In genomic region chr6:116859264-116859663, GRCh38 we compare ENCODE assay signal across 20 cellular contexts. TPM values are rescaled to one million over a fixed set of nuclear protein-coding genes. Genes with fewer than 3 reads are reported as not detected.
DNase-seq lines count a peak whose midpoint lies in the region; ATAC-seq, FAIRE-seq and TF ChIP-seq lines count a peak whose summit lies in the region.
"Had no signal": no experiment of that assay in that cellular context is flagged by ENCODE, and none has a peak within 500 bp of the region (broad histone marks: within the 10 kb centered on the region; RNA-seq: fewer than 3 reads in every experiment).

No MANE protein-coding gene starts in this region.

- POLR2A ChIA-PET in OCI-LY7 (lab: Charles Lee) = interaction anchor here (0.5 kb wide), 1 partner anchor 36 kb away, joined by 4 read pairs; no protein-coding TSS in a partner anchor
- POLR2A ChIA-PET in GM12878 (lab: Charles Lee) = no interaction called here
- POLR2A ChIA-PET in activated CD4-positive, alpha-beta T cell treated with anti-CD3 and anti-CD28 coated beads, Interleukin-2, amount 10 ng/mL, durations not matched to agents 7 days and 5 days (lab: Charles Lee) = no interaction called here

- H3K27ac ChIP-seq in OCI-LY7 (ENCODE audit: low read depth, low read length, poor library complexity, severe bottlenecking) (no peak overlapping the region), GM12878 (ENCODE audit: control insufficient read depth, insufficient read depth) (no peak overlapping the region)

- FAIRE-seq in G401.6 (lab: Jason Lieb, UNC) (peak; percentile 13), GM12878 (lab: Jason Lieb, UNC) (no peak)
- FAIRE-seq: A204.1, H54, HTR-8/SVneo had no signal

- H3K27me3 Mint-ChIP-seq in activated CD4-positive, alpha-beta T cell treated with anti-CD3 and anti-CD28 coated beads, Interleukin-2, amount 10 ng/mL, durations not matched to agents 7 days and 5 days = no peaks in the 10 kb centered on the region
- H3K27me3 Mint-ChIP-seq: CD8-positive, alpha-beta memory T cell had no signal

- peaks cover 11% of the 10 kb centered on the region for H3K9me3 Mint-ChIP-seq in activated CD4-positive, alpha-beta T cell treated with anti-CD3 and anti-CD28 coated beads, Interleukin-2, amount 10 ng/mL, durations not matched to agents 7 days and 5 days

- ATAC-seq in GM12878 (no peak), HG03432 (IDR thresholded peaks at IDR 0.05; ENCODE audit: unreplicated experiment) (no peak)

- intact Hi-C loops in OCI-LY7 (cut with micrococcal nuclease; ENCODE audit: unreplicated experiment) = no loop called here
- intact Hi-C loops in GM12878 (cut with micrococcal nuclease; ENCODE audit: unreplicated experiment) = no loop called here

- H3K27me3 ChIP-seq in GM12878 (replicated peaks in 1 of 2; ENCODE audit: control insufficient read depth in 2 of 2, insufficient read depth in 2 of 2, low read length in 1 of 2) = no peaks in the 10 kb centered on the region
- H3K27me3 ChIP-seq: BE2C had no signal

- H3K79me2 ChIP-seq in OCI-LY7 (ENCODE audit: insufficient read depth, low read depth, low read length) = no peaks in the 10 kb centered on the region
- H3K79me2 ChIP-seq in GM12878 (ENCODE audit: control insufficient read depth, insufficient read depth, low read length) = no peaks in the 10 kb centered on the region

- no peaks in the 10 kb centered on the region for H3K4me1 Mint-ChIP-seq in activated CD4-positive, alpha-beta T cell treated with anti-CD3 and anti-CD28 coated beads, Interleukin-2, amount 10 ng/mL, durations not matched to agents 7 days and 5 days
- H3K4me1 Mint-ChIP-seq: CD4-positive, CD25-positive, alpha-beta regulatory T cell; CD8-positive, alpha-beta memory T cell had no signal

- SMC1A ChIA-PET in GM12878 (lab: Charles Lee; ENCODE audit: uncharacterized antibody, unreplicated experiment) = no interaction called here

- H3K9ac ChIP-seq in GM12878 (ENCODE audit: control insufficient read depth, insufficient read depth, low read length) = no peak overlapping the region

- in situ Hi-C loops in GM12878 (cut with MboI) = no loop called here

- TF ChIP-seq EP300 in GM12878 (IDR thresholded peaks at IDR 0.05; ENCODE audit: borderline replicate concordance in 1 of 2, control insufficient read depth in 1 of 2, low read depth in 2 of 2, low read length in 2 of 2) = no peak

- H3K4me1 ChIP-seq in OCI-LY7 (ENCODE audit: insufficient read depth, low read length, poor library complexity, severe bottlenecking) = no peaks in the 10 kb centered on the region
- no peaks in the 10 kb centered on the region for H3K4me1 ChIP-seq in GM12878 (ENCODE audit: control insufficient read depth, insufficient read depth, low read length)
- H3K4me1 ChIP-seq: BE2C, Caco-2 had no signal

- CTCF ChIA-PET in OCI-LY7 (lab: Charles Lee; ENCODE audit: unreplicated experiment) (no interaction called here), GM12878 (lab: Yijun Ruan, JAX) (interaction anchor here (0.9 to 1.0 kb wide), 2 partner anchors 8 to 9 kb away, joined by 3 read pairs; no protein-coding TSS in a partner anchor)
- CTCF ChIA-PET in activated CD4-positive, alpha-beta T cell treated with anti-CD3 and anti-CD28 coated beads, Interleukin-2, amount 10 ng/mL, durations not matched to agents 7 days and 5 days (lab: Charles Lee) = no interaction called here

- DNase-seq in CMK (ENCODE audit: low read depth) = peak; percentile 1
- DNase-seq in OCI-LY7 (ENCODE audit: low spot score) = peak; percentile 4
- no peak for DNase-seq in GM12878 (ENCODE audit: low read depth, low spot score)
- DNase-seq in activated CD4-positive, alpha-beta T cell treated with anti-CD3 and anti-CD28 coated beads, Interleukin-2, amount 10 ng/mL, durations not matched to agents 7 days and 5 days = no peak
- no peak for DNase-seq in HuH-7 (ENCODE audit: low spot score)
- DNase-seq: ACHN; BE2C; C1 segment of cervical spinal cord; Caco-2; CD4-positive, CD25-positive, alpha-beta regulatory T cell; CD8-positive, alpha-beta memory T cell; GF-D8; HCEC 1CT; HFFc6; KG1 had no signal

- H3K4me3 ChIP-seq in OCI-LY7 (ENCODE audit: low read depth, low read length, poor library complexity, severe bottlenecking) (no peak overlapping the region), GM12878 (no peak overlapping the region)

- H3K36me3 ChIP-seq in OCI-LY7 (ENCODE audit: insufficient read depth, low read length) (no peaks in the 10 kb centered on the region), GM12878 (ENCODE audit: control insufficient read depth in 2 of 2, insufficient read depth in 2 of 2, low read length in 1 of 2) (no peaks in the 10 kb centered on the region)
- H3K36me3 ChIP-seq: BE2C had no signal

- no peak overlapping the region for H2AFZ ChIP-seq in OCI-LY7 (ENCODE audit: low read length)
- H2AFZ ChIP-seq in GM12878 (ENCODE audit: control insufficient read depth, low read depth, low read length) = no peak overlapping the region

- H4K20me1 ChIP-seq in OCI-LY7 (ENCODE audit: insufficient read depth, low read length) (no peaks in the 10 kb centered on the region), GM12878 (ENCODE audit: control insufficient read depth, insufficient read depth) (no peaks in the 10 kb centered on the region)

- no peak overlapping the region for H3K4me2 ChIP-seq in OCI-LY7 (ENCODE audit: low read length)
- no peak overlapping the region for H3K4me2 ChIP-seq in GM12878 (ENCODE audit: control insufficient read depth, insufficient read depth)

- no peaks in the 10 kb centered on the region for H3K9me2 ChIP-seq in OCI-LY7 (ENCODE audit: insufficient read depth, low read length)

- no peak for TF ChIP-seq CTCF in OCI-LY7 (conservative IDR thresholded peaks at IDR 0.05; ENCODE audit: low read length)
- TF ChIP-seq CTCF in GM12878 (IDR thresholded peaks at IDR 0.05 in 2 of 3, conservative IDR thresholded peaks at IDR 0.05 in 1 of 3; ENCODE audit: control insufficient read depth in 2 of 3, extremely low read depth in 1 of 3, insufficient read depth in 1 of 3, low read depth in 3 of 3, low read length in 3 of 3) = no peak

- H3K36me3 Mint-ChIP-seq in activated CD4-positive, alpha-beta T cell treated with anti-CD3 and anti-CD28 coated beads, Interleukin-2, amount 10 ng/mL, durations not matched to agents 7 days and 5 days (ENCODE audit: low read depth) = no peaks in the 10 kb centered on the region
- H3K36me3 Mint-ChIP-seq: CD4-positive, CD25-positive, alpha-beta regulatory T cell; CD8-positive, alpha-beta memory T cell had no signal

- H3K27ac Mint-ChIP-seq in activated CD4-positive, alpha-beta T cell treated with anti-CD3 and anti-CD28 coated beads, Interleukin-2, amount 10 ng/mL, durations not matched to agents 7 days and 5 days = no peak overlapping the region
- H3K27ac Mint-ChIP-seq: CD4-positive, CD25-positive, alpha-beta regulatory T cell; CD8-positive, alpha-beta memory T cell; HFFc6 had no signal

- no peak for TF ChIP-seq RAD21 in GM12878 (IDR thresholded peaks at IDR 0.05; ENCODE audit: insufficient read depth, low read depth, low read length)

- RAD21 ChIA-PET in GM12878 (lab: Charles Lee; ENCODE audit: unreplicated experiment) = no interaction called here

- no peak for TF ChIP-seq POLR2A in GM12878 (IDR thresholded peaks at IDR 0.05; ENCODE audit: low read depth, low read length)

- peaks cover 25% of the 10 kb centered on the region for H3K9me3 ChIP-seq in OCI-LY7 (ENCODE audit: low read length)
- H3K9me3 ChIP-seq in GM12878 (replicated peaks; ENCODE audit: control insufficient read depth, insufficient read depth, low read length) = no peaks in the 10 kb centered on the region; the same call in 2 of the 3 replicates
- H3K9me3 ChIP-seq: BE2C had no signal

- no TSS peak for BruUV-seq in OCI-LY7 (replicated peaks; lab: Mats Ljungman, UMichigan)
- no TSS peak for BruUV-seq in GM12878 (replicated peaks; lab: Mats Ljungman, UMichigan)

- H3K4me3 Mint-ChIP-seq in activated CD4-positive, alpha-beta T cell treated with anti-CD3 and anti-CD28 coated beads, Interleukin-2, amount 10 ng/mL, durations not matched to agents 7 days and 5 days = no peak overlapping the region
- H3K4me3 Mint-ChIP-seq: CD4-positive, CD25-positive, alpha-beta regulatory T cell; CD8-positive, alpha-beta memory T cell; HFFc6 had no signal

RNA-seq across cellular contexts. Expression of gene RFX6, which starts 17.8 kb away (rescaled TPM):
- not detected in 2 replicates for total RNA-seq in OCI-LY7 (2014; rRNA removed; shearing (Covaris generic))
- total RNA-seq in OCI-LY7 (2022) (not detected in 2 replicates), GM12878 (2014; rRNA removed) (not detected in 2 replicates), GM12878 (2014; rRNA removed; fragmentation: Illumina TruSeq; extraction: Trizol) (not detected in 2 replicates), GM12878 (2021) (not detected in 2 replicates)
- total RNA-seq in GM12878 (2013; cell fraction: nucleolus; rRNA removed) = not detected in 2 replicates
- polyA plus RNA-seq in GM12878 (2011; ENCODE audit: low read depth) = not detected
- polyA plus RNA-seq in GM12878 (2011; rRNA removed) (not detected in 2 replicates), GM12878 (2014; fragmentation: Illumina TruSeq; extraction: Trizol) (not detected in 2 replicates), GM12878 (2014; fragmentation: Nextera tagmentation; extraction: Ambion mirVana) (not detected), GM12878 (2014; rRNA removed) (not detected in 2 replicates), GM12878 (2016; fragmentation: Nextera tagmentation; extraction: Ambion mirVana) (not detected)
- 0.01 TPM in 1 of 2 replicates, not detected in the other for polyA plus RNA-seq in GM12878 (2011; cell fraction: cytosol; rRNA removed)
- polyA plus RNA-seq in GM12878 (2011; cell fraction: nucleus; rRNA removed) = 0.03 TPM in 1 of 2 replicates, not detected in the other
- not detected in 2 replicates for polyA plus RNA-seq in GM12878 (2012)
- not detected in 2 replicates for polyA minus RNA-seq in GM12878 (2011; rRNA and poly(A)+ RNA removed)
- polyA minus RNA-seq in GM12878 (2011; cell fraction: cytosol; rRNA and poly(A)+ RNA removed) = not detected in 2 replicates
- polyA minus RNA-seq in GM12878 (2011; cell fraction: nucleus; rRNA and poly(A)+ RNA removed) = not detected in 2 replicates
- total RNA-seq in activated CD4-positive, alpha-beta T cell treated with anti-CD3 and anti-CD28 coated beads, Interleukin-2, amount 10 ng/mL, durations not matched to agents 7 days and 5 days = not detected
- total RNA-seq: CD4-positive, CD25-positive, alpha-beta regulatory T cell; CD8-positive, alpha-beta memory T cell; HFFc6 had no signal
- polyA plus RNA-seq: CD4-positive, CD25-positive, alpha-beta regulatory T cell; CD8-positive, alpha-beta memory T cell had no signal

RNA-seq across cellular contexts. Expression of gene GPRC6A, which starts 30.4 kb away (rescaled TPM):
- total RNA-seq in OCI-LY7 (2014; rRNA removed; shearing (Covaris generic)) = not detected in 2 replicates
- total RNA-seq in OCI-LY7 (2022) (not detected in 2 replicates), GM12878 (2014; rRNA removed) (not detected in 2 replicates), GM12878 (2014; rRNA removed; fragmentation: Illumina TruSeq; extraction: Trizol) (not detected in 2 replicates), GM12878 (2021) (not detected in 2 replicates)
- not detected in 2 replicates for total RNA-seq in GM12878 (2013; cell fraction: nucleolus; rRNA removed)
- not detected for polyA plus RNA-seq in GM12878 (2011; ENCODE audit: low read depth)
- polyA plus RNA-seq in GM12878 (2011; rRNA removed) (not detected in 2 replicates), GM12878 (2014; fragmentation: Illumina TruSeq; extraction: Trizol) (not detected in 2 replicates), GM12878 (2014; fragmentation: Nextera tagmentation; extraction: Ambion mirVana) (not detected), GM12878 (2014; rRNA removed) (not detected in 2 replicates), GM12878 (2016; fragmentation: Nextera tagmentation; extraction: Ambion mirVana) (not detected)
- polyA plus RNA-seq in GM12878 (2011; cell fraction: cytosol; rRNA removed) = not detected in 2 replicates
- not detected in 2 replicates for polyA plus RNA-seq in GM12878 (2011; cell fraction: nucleus; rRNA removed)
- not detected in 2 replicates for polyA plus RNA-seq in GM12878 (2012)
- polyA minus RNA-seq in GM12878 (2011; rRNA and poly(A)+ RNA removed) = not detected in 2 replicates
- not detected in 2 replicates for polyA minus RNA-seq in GM12878 (2011; cell fraction: cytosol; rRNA and poly(A)+ RNA removed)
- polyA minus RNA-seq in GM12878 (2011; cell fraction: nucleus; rRNA and poly(A)+ RNA removed) = not detected in 2 replicates
- total RNA-seq in activated CD4-positive, alpha-beta T cell treated with anti-CD3 and anti-CD28 coated beads, Interleukin-2, amount 10 ng/mL, durations not matched to agents 7 days and 5 days = not detected
- total RNA-seq: CD4-positive, CD25-positive, alpha-beta regulatory T cell; CD8-positive, alpha-beta memory T cell; HFFc6 had no signal
- polyA plus RNA-seq: CD4-positive, CD25-positive, alpha-beta regulatory T cell; CD8-positive, alpha-beta memory T cell had no signal

Comparison
In these comparisons a context has a peak if more than half of its experiments do, and no peak if none do; other contexts are left out.
1. DNase-seq: peak in CMK (single experiment) and OCI-LY7 (single experiment); none in GM12878 (single experiment), activated CD4-positive, alpha-beta T cell treated with anti-CD3 and anti-CD28 coated beads, Interleukin-2, amount 10 ng/mL, durations not matched to agents 7 days and 5 days (single experiment) and HuH-7 (single experiment).